ENCODE assay signal across 9 cellular contexts in the genomic region with DNA sequence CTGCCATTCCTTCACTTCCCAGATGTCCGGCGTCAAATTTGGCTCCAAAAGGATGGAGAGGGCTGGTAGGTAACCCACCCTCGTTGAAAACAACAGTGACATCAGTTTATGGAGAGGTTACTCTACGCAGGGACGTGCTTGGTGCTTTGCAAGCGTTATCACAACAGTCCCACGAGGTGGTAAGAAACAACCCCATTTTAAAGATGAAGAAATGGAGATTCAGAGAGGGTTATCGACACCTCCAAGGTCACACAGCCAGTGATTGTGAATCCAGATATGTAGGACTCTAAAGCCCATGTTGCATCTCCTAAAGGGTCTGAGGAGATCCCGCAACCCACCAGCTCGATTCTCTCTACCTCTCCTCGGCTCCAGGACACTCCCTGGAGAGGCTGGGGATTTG. TPM values are rescaled to one million over a fixed set of nuclear protein-coding genes. Genes with fewer than 3 reads are reported as not detected.
DNase-seq lines count a peak whose midpoint lies in the region; TF ChIP-seq lines count a peak whose summit lies in the region.
"Had no signal": no experiment of that assay in that cellular context is flagged by ENCODE, and none has a peak within 500 bp of the region (broad histone marks: within the 10 kb centered on the region; RNA-seq: fewer than 3 reads in every experiment).

No MANE protein-coding gene starts in this region.

- DNase-seq in GM06990 (ENCODE audit: extremely low read depth, insufficient read length) (no peak), MM.1S (peak; percentile 37), neuronal stem cell (ENCODE audit: low spot score) (no peak), SKM-1 (lab: John Stamatoyannopoulos, UW; ENCODE audit: unreplicated experiment) (no peak), prostate gland (ENCODE audit: low spot score) (no peak), DMS153 (lab: John Stamatoyannopoulos, UW) (no peak), SK-N-DZ (ENCODE audit: low spot score) (no peak)

- H3K36me3 ChIP-seq in GM06990 (ENCODE audit: control insufficient read depth, insufficient read depth, low read length) = no peaks in the 10 kb centered on the region
- no peaks in the 10 kb centered on the region for H3K36me3 ChIP-seq in MM.1S (replicated peaks; ENCODE audit: insufficient read depth, low read length)
- H3K36me3 ChIP-seq in neuronal stem cell (replicated peaks in 1 of 2; ENCODE audit: control insufficient read depth in 2 of 2, insufficient read depth in 2 of 2, low read length in 2 of 2) = peaks cover under 1 to 19% of the 10 kb centered on the region in 2 donors
- no peaks in the 10 kb centered on the region for H3K36me3 ChIP-seq in prostate gland

- peak overlapping the region; percentile 99 for H3K4me2 ChIP-seq in MM.1S (ENCODE audit: low read depth, low read length)
- peak overlapping the region; percentile 86 for H3K4me2 ChIP-seq in neuronal stem cell (ENCODE audit: insufficient read depth, low read length, poor library complexity, severe bottlenecking)

- H3F3A ChIP-seq in MM.1S (ENCODE audit: insufficient read depth, low read length) = peaks cover 18% of the 10 kb centered on the region

- H2AFZ ChIP-seq in MM.1S (ENCODE audit: low read length) = peak overlapping the region; percentile 89
- no peak overlapping the region for H2AFZ ChIP-seq in neuronal stem cell (ENCODE audit: low read length)

- H4K91ac ChIP-seq in neuronal stem cell (ENCODE audit: low read depth, low read length, poor library complexity) = no peak overlapping the region

- no peak overlapping the region for H3K14ac ChIP-seq in neuronal stem cell (ENCODE audit: low read length)

- H3K79me2 ChIP-seq in MM.1S (ENCODE audit: low read length) = peaks cover 33% of the 10 kb centered on the region

- H4K8ac ChIP-seq in neuronal stem cell (ENCODE audit: low read depth, low read length) = no peak overlapping the region

- H3K79me1 ChIP-seq in neuronal stem cell (ENCODE audit: low read depth, low read length) = no peaks in the 10 kb centered on the region

- H3K4ac ChIP-seq in neuronal stem cell (ENCODE audit: low read length) = no peak overlapping the region

- no peak for TF ChIP-seq POLR2A in prostate gland (IDR thresholded peaks at IDR 0.05)

- H2AK5ac ChIP-seq in neuronal stem cell (ENCODE audit: low read depth, low read length) = peak overlapping the region; percentile 59

- no peaks in the 10 kb centered on the region for H3K9me2 ChIP-seq in MM.1S (replicated peaks; ENCODE audit: insufficient read depth, low read length)

- peak overlapping the region; percentile 84 for H2BK5ac ChIP-seq in neuronal stem cell (ENCODE audit: low read length)

- H3K18ac ChIP-seq in neuronal stem cell (ENCODE audit: low read length) = peak overlapping the region; percentile 93

- H2BK120ac ChIP-seq in neuronal stem cell (ENCODE audit: low read depth, low read length) = peak overlapping the region; percentile 77

- intact Hi-C loops in prostate gland (cut with DNase I) = no loop called here

- H4K20me1 ChIP-seq in MM.1S (ENCODE audit: insufficient read depth, low read length) = no peaks in the 10 kb centered on the region

- no peak for TF ChIP-seq CTCF in GM06990 (IDR thresholded peaks at IDR 0.05; ENCODE audit: insufficient read depth, low read length, poor library complexity, severe bottlenecking)
- TF ChIP-seq CTCF in MM.1S (IDR thresholded peaks at IDR 0.05; ENCODE audit: low read length) = no peak
- no peak for TF ChIP-seq CTCF in prostate gland (IDR thresholded peaks at IDR 0.05)

- H3K9ac ChIP-seq in MM.1S (ENCODE audit: low read length) (peak overlapping the region; percentile 72), neuronal stem cell (ENCODE audit: low read depth, low read length, poor library complexity) (peak overlapping the region; percentile 47)

- H2BK12ac ChIP-seq in neuronal stem cell (ENCODE audit: low read length) = peak overlapping the region; percentile 75

- H3K27me3 ChIP-seq in GM06990 (replicated peaks; ENCODE audit: control insufficient read depth, insufficient read depth, low read length) = peaks cover 2% of the 10 kb centered on the region
- no peaks in the 10 kb centered on the region for H3K27me3 ChIP-seq in MM.1S (replicated peaks; ENCODE audit: insufficient read depth, low read length)
- H3K27me3 ChIP-seq in neuronal stem cell (ENCODE audit: control insufficient read depth in 3 of 3, insufficient read depth in 3 of 3, low read depth in 1 of 3, low read length in 3 of 3) = peaks cover 0 to under 1% (median 0%) of the 10 kb centered on the region in 3 experiments
- H3K27me3 ChIP-seq in prostate gland (replicated peaks; ENCODE audit: insufficient read depth) = peaks cover 17% of the 10 kb centered on the region

- H3K4me3 ChIP-seq in GM06990 (replicated peaks; ENCODE audit: low read depth, low read length) (peak overlapping the region; percentile 39), MM.1S (ENCODE audit: low read length) (peak overlapping the region; percentile 99), neuronal stem cell (ENCODE audit: low read length in 2 of 2) (peak overlapping the region; percentile 63 to 92), prostate gland (no peak overlapping the region)

- peaks cover 22% of the 10 kb centered on the region for H3K4me1 ChIP-seq in MM.1S (ENCODE audit: low read length)
- H3K4me1 ChIP-seq in neuronal stem cell (ENCODE audit: control insufficient read depth in 2 of 2, insufficient read depth in 1 of 2, low read depth in 1 of 2, low read length in 2 of 2) = peaks cover 20 to 27% of the 10 kb centered on the region in 2 donors
- H3K4me1 ChIP-seq in prostate gland (replicated peaks) = no peaks in the 10 kb centered on the region

- peak overlapping the region; percentile 34 for H3K23ac ChIP-seq in neuronal stem cell (ENCODE audit: low read depth, low read length, poor library complexity)

- H2BK15ac ChIP-seq in neuronal stem cell (ENCODE audit: low read length) = peak overlapping the region; percentile 40

- WGBS in neuronal stem cell (ENCODE audit: extremely low coverage in 2 of 2, insufficient read length in 2 of 2, insufficient replicate concordance in 1 of 2), 2 donors = no CpG with 5 or more reads among the region's 11 CpGs
- 6% methylated on average over 11 of the region's 11 CpGs for WGBS in prostate gland

- H3K9me3 ChIP-seq in MM.1S (replicated peaks; ENCODE audit: insufficient read depth, low read length) (no peaks in the 10 kb centered on the region), neuronal stem cell (replicated peaks in 1 of 2; ENCODE audit: control insufficient read depth in 2 of 2, insufficient read depth in 1 of 2, low read depth in 1 of 2, low read length in 2 of 2) (no peaks in the 10 kb centered on the region), prostate gland (no peaks in the 10 kb centered on the region)

- H3K27ac ChIP-seq in MM.1S (ENCODE audit: low read length) = peak overlapping the region; percentile 68; the same call in 1 of the 2 replicates
- peak overlapping the region; percentile 32 for H3K27ac ChIP-seq in cingulate gyrus (ENCODE audit: low read depth, low read length)
- peak overlapping the region; percentile 80 for H3K27ac ChIP-seq in neuronal stem cell (replicated peaks; ENCODE audit: low read length)
- H3K27ac ChIP-seq in prostate gland = no peak overlapping the region
- H3K27ac ChIP-seq: epithelial cell of prostate had no signal

RNA-seq across cellular contexts. Expression of a gene that starts 0.8 kb away (rescaled TPM):
- polyA plus RNA-seq in neuronal stem cell (2013, experiment 1 of 2) = 42.5 TPM
- 40.0 TPM for polyA plus RNA-seq in neuronal stem cell (2013, experiment 2 of 2)
- total RNA-seq in prostate gland = under 1 TPM; 0.50 to 0.80 TPM
- 53.7 and 94.7 TPM in 2 replicates for polyA plus RNA-seq in SK-N-DZ (2014; cell fraction: cytosol; rRNA removed)
- 509 and 691 TPM in 2 replicates for polyA plus RNA-seq in SK-N-DZ (2014; cell fraction: nucleus; rRNA removed)

RNA-seq across cellular contexts. Expression of a gene that starts 36.4 kb away (rescaled TPM):
- 1.1 TPM for polyA plus RNA-seq in neuronal stem cell (2013, experiment 1 of 2)
- polyA plus RNA-seq in neuronal stem cell (2013, experiment 2 of 2) = 1.2 TPM
- 1 to 10 TPM in 1 of 2 donors, not detected in 1; 3.3 TPM for total RNA-seq in prostate gland
- not detected in 2 replicates for polyA plus RNA-seq in SK-N-DZ (2014; cell fraction: cytosol; rRNA removed)
- not detected in 2 replicates for polyA plus RNA-seq in SK-N-DZ (2014; cell fraction: nucleus; rRNA removed)

RNA-seq across cellular contexts. Expression of a gene that starts 40.3 kb away (rescaled TPM):
- 0.14 TPM for polyA plus RNA-seq in neuronal stem cell (2013, experiment 1 of 2)
- polyA plus RNA-seq in neuronal stem cell (2013, experiment 2 of 2) = 0.12 TPM
- under 1 TPM in 1 of 2 donors, not detected in 1; 0.36 TPM for total RNA-seq in prostate gland
- polyA plus RNA-seq in SK-N-DZ (2014; cell fraction: cytosol; rRNA removed) = 0.50 and 1.3 TPM in 2 replicates
- polyA plus RNA-seq in SK-N-DZ (2014; cell fraction: nucleus; rRNA removed) = 0.14 and 0.35 TPM in 2 replicates

Comparison
In these comparisons a context has a peak if more than half of its experiments do, and no peak if none do; other contexts are left out.
1. H3K4me3 ChIP-seq: peak in GM06990 (single experiment), MM.1S (single experiment) and neuronal stem cell (2 of 2); none in prostate gland (0 of 2).
2. H3K27ac ChIP-seq: peak in MM.1S (single experiment), cingulate gyrus (single experiment) and neuronal stem cell (single experiment); none in prostate gland (0 of 2).